ENCODE assay signal across 12 cellular contexts in genomic region chr2:3399829-3400228, GRCh38. TPM values are rescaled to one million over a fixed set of nuclear protein-coding genes. Genes with fewer than 3 reads are reported as not detected.
DNase-seq lines count a peak whose midpoint lies in the region; ATAC-seq and TF ChIP-seq lines count a peak whose summit lies in the region.
"Had no signal": no experiment of that assay in that cellular context is flagged by ENCODE, and none has a peak within 500 bp of the region (broad histone marks: within the 10 kb centered on the region; RNA-seq: fewer than 3 reads in every experiment).

No MANE protein-coding gene starts in this region.

- TF ChIP-seq CTCF in psoas muscle (IDR thresholded peaks at IDR 0.05) (no peak), smooth muscle cell (IDR thresholded peaks at IDR 0.05; ENCODE audit: borderline replicate concordance, insufficient read depth, poor library complexity, severe bottlenecking) (no peak), progenitor cell of endocrine pancreas (IDR thresholded peaks at IDR 0.05; ENCODE audit: unreplicated experiment) (no peak)

- no peaks in the 10 kb centered on the region for H3K27me3 Mint-ChIP-seq in progenitor cell of endocrine pancreas
- no peaks in the 10 kb centered on the region for H3K27me3 Mint-ChIP-seq in stimulated activated naive CD8-positive, alpha-beta T cell treated with anti-CD3 and anti-CD28 coated beads, Interleukin-15, amount 100 ng/mL, for 72 hours
- H3K27me3 Mint-ChIP-seq: naive B cell had no signal

- peak; percentile 75 for DNase-seq in G401 (ENCODE audit: low spot score)
- DNase-seq in cerebellar cortex (ENCODE audit: low spot score), result peak; percentile 68
- DNase-seq in iPS-NIHi7 (ENCODE audit: extremely low spot score), result peak; percentile 34
- DNase-seq in psoas muscle, result peak; percentile 50 to 82
- DNase-seq in mesendoderm, result no peak
- DNase-seq in smooth muscle cell (lab: John Stamatoyannopoulos, UW; ENCODE audit: unreplicated experiment), result no peak
- no peak for DNase-seq in progenitor cell of endocrine pancreas (ENCODE audit: low spot score, unreplicated experiment)
- DNase-seq in stimulated activated naive CD8-positive, alpha-beta T cell treated with anti-CD3 and anti-CD28 coated beads, Interleukin-15, amount 100 ng/mL, for 72 hours, result no peak
- DNase-seq: activated T-cell treated with anti-CD3 and anti-CD28 coated beads for 4 hours, naive B cell, NCI-H1048, NCI-H526 treated with DMSO at 0.1 percent for 48 hours had no signal

- H3K79me2 ChIP-seq in mesendoderm (ENCODE audit: control insufficient read depth, insufficient read depth, low read length) (no peaks in the 10 kb centered on the region), smooth muscle cell (ENCODE audit: low read depth) (peaks cover 14% of the 10 kb centered on the region)

- no peak overlapping the region for H2BK5ac ChIP-seq in mesendoderm (ENCODE audit: low read length)

- peaks cover 21% of the 10 kb centered on the region for H4K20me1 ChIP-seq in smooth muscle cell (ENCODE audit: low read depth)

- in situ Hi-C loops in G401 (cut with HindIII; ENCODE audit: low sequenced_read_pairs), result no loop called here

- H3K27me3 ChIP-seq in psoas muscle (ENCODE audit: insufficient read depth in 3 of 3, low read length in 2 of 3) (no peaks in the 10 kb centered on the region), mesendoderm (ENCODE audit: insufficient read depth, low read length, poor library complexity) (no peaks in the 10 kb centered on the region), smooth muscle cell (ENCODE audit: low read depth) (no peaks in the 10 kb centered on the region)

- no peak overlapping the region for H3K4me3 ChIP-seq in psoas muscle
- H3K4me3 ChIP-seq in mesendoderm (ENCODE audit: low read length), result no peak overlapping the region
- H3K4me3 ChIP-seq in smooth muscle cell, result no peak overlapping the region

- no peak overlapping the region for H3K27ac Mint-ChIP-seq in progenitor cell of endocrine pancreas
- no peak overlapping the region for H3K27ac Mint-ChIP-seq in stimulated activated naive CD8-positive, alpha-beta T cell treated with anti-CD3 and anti-CD28 coated beads, Interleukin-15, amount 100 ng/mL, for 72 hours

- H3K4me1 ChIP-seq in psoas muscle (peaks cover 7% of the 10 kb centered on the region), mesendoderm (ENCODE audit: control insufficient read depth, low read depth, low read length) (peaks cover 2% of the 10 kb centered on the region), smooth muscle cell (ENCODE audit: low read depth) (no peaks in the 10 kb centered on the region)

- no peak overlapping the region for H3K56ac ChIP-seq in mesendoderm (ENCODE audit: low read length)

- peak; percentile 88 to 98 (median 93) for ATAC-seq in psoas muscle
- no peak for ATAC-seq in stimulated activated naive CD8-positive, alpha-beta T cell treated with anti-CD3 and anti-CD28 coated beads, Interleukin-15, amount 100 ng/mL, for 72 hours

- peaks cover 0 to 34% of the 10 kb centered on the region in 2 donors for H3K36me3 ChIP-seq in psoas muscle (ENCODE audit: insufficient read depth in 1 of 2, low read depth in 1 of 2)
- peaks cover 2% of the 10 kb centered on the region for H3K36me3 ChIP-seq in mesendoderm (ENCODE audit: control insufficient read depth, insufficient read depth, low read length)
- peaks cover 17% of the 10 kb centered on the region for H3K36me3 ChIP-seq in smooth muscle cell (ENCODE audit: low read depth)

- no peaks in the 10 kb centered on the region for H3K4me1 Mint-ChIP-seq in progenitor cell of endocrine pancreas (ENCODE audit: low read depth)
- H3K4me1 Mint-ChIP-seq in stimulated activated naive CD8-positive, alpha-beta T cell treated with anti-CD3 and anti-CD28 coated beads, Interleukin-15, amount 100 ng/mL, for 72 hours, result peaks cover 16% of the 10 kb centered on the region

- H4K5ac ChIP-seq in mesendoderm (ENCODE audit: low read length), result no peak overlapping the region

- H3K4me2 ChIP-seq in mesendoderm (ENCODE audit: low read length) (no peak overlapping the region), smooth muscle cell (no peak overlapping the region)

- H2AK5ac ChIP-seq in mesendoderm (ENCODE audit: low read length), result no peak overlapping the region

- intact Hi-C loops in psoas muscle (cut with DNase I), result no loop called here

- H3K4me3 Mint-ChIP-seq in progenitor cell of endocrine pancreas (ENCODE audit: low read depth), result no peak overlapping the region
- no peak overlapping the region for H3K4me3 Mint-ChIP-seq in stimulated activated naive CD8-positive, alpha-beta T cell treated with anti-CD3 and anti-CD28 coated beads, Interleukin-15, amount 100 ng/mL, for 72 hours

- H2BK15ac ChIP-seq in mesendoderm (replicated peaks; ENCODE audit: low read depth), result no peak overlapping the region

- H3K27ac ChIP-seq in psoas muscle, result peak overlapping the region; percentile 12
- no peak overlapping the region for H3K27ac ChIP-seq in mesendoderm (ENCODE audit: low read depth, low read length)
- no peak overlapping the region for H3K27ac ChIP-seq in smooth muscle cell (ENCODE audit: low read depth)

- peaks cover 14% of the 10 kb centered on the region for H3K9me3 Mint-ChIP-seq in progenitor cell of endocrine pancreas (ENCODE audit: low read depth)
- H3K9me3 Mint-ChIP-seq in stimulated activated naive CD8-positive, alpha-beta T cell treated with anti-CD3 and anti-CD28 coated beads, Interleukin-15, amount 100 ng/mL, for 72 hours, result peaks cover 10 to 21% of the 10 kb centered on the region in 2 donors

- H3K36me3 Mint-ChIP-seq in progenitor cell of endocrine pancreas (ENCODE audit: insufficient read depth), result peaks cover 36% of the 10 kb centered on the region

- no peak overlapping the region for H3K9ac ChIP-seq in mesendoderm (ENCODE audit: low read length)
- no peak overlapping the region for H3K9ac ChIP-seq in smooth muscle cell (ENCODE audit: low read depth)

- peaks cover 8% of the 10 kb centered on the region for H3K79me1 ChIP-seq in mesendoderm (ENCODE audit: low read length)

- no peak overlapping the region for H2BK120ac ChIP-seq in mesendoderm (ENCODE audit: low read depth, low read length)

- H4K8ac ChIP-seq in mesendoderm (ENCODE audit: low read depth, low read length), result no peak overlapping the region

- H3K23ac ChIP-seq in mesendoderm (ENCODE audit: low read length), result no peak overlapping the region

- H3K4ac ChIP-seq in mesendoderm (ENCODE audit: low read depth, low read length), result no peak overlapping the region

- H3K9me3 ChIP-seq in psoas muscle (peaks cover 16% of the 10 kb centered on the region), smooth muscle cell (replicated peaks; ENCODE audit: low read depth) (peaks cover 12% of the 10 kb centered on the region)

- 10 to 19% (median 15%) methylated on average over 9 of the region's 9 CpGs for WGBS in psoas muscle, 3 donors
- no CpG with 5 or more reads among the region's 9 CpGs for WGBS in mesendoderm (ENCODE audit: extremely low coverage, insufficient coverage, low lambda C conversion rate)
- WGBS in smooth muscle cell (ENCODE audit: low lambda C conversion rate), result 91% methylated on average over 9 of the region's 9 CpGs

- no peak overlapping the region for H3K18ac ChIP-seq in mesendoderm (ENCODE audit: low read length)

- no peak overlapping the region for H2AFZ ChIP-seq in smooth muscle cell (ENCODE audit: low read depth)

- H3F3A ChIP-seq in smooth muscle cell (ENCODE audit: low read depth), result no peaks in the 10 kb centered on the region

RNA-seq across cellular contexts. Expression of gene TRAPPC12, which starts 20.3 kb away (rescaled TPM):
- 42.2 and 54.2 TPM in 2 replicates for total RNA-seq in G401 (2014; rRNA removed; shearing (Covaris generic))
- total RNA-seq in psoas muscle (10 to 100 TPM; 56.7 to 90.3 (median 66.9) TPM), smooth muscle cell (26.0 and 60.5 TPM in 2 replicates), progenitor cell of endocrine pancreas (112 and 121 TPM in 2 replicates)
- polyA plus RNA-seq in psoas muscle (10 to 100 TPM; 28.7 to 50.9 (median 34.2) TPM), smooth muscle cell (49.0 and 55.4 TPM in 2 replicates)
- polyA plus RNA-seq in mesendoderm (2013, experiment 1 of 2), result 38.6 TPM
- polyA plus RNA-seq in mesendoderm (2013, experiment 2 of 2), result 40.7 TPM

RNA-seq across cellular contexts. Expression of gene EIPR1, which starts 22.2 kb away (rescaled TPM):
- total RNA-seq in G401 (2014; rRNA removed; shearing (Covaris generic)), result 54.5 and 69.5 TPM in 2 replicates
- 10 to 100 TPM in 3 of 4 donors, 1 to 10 TPM in 1; 9.7 to 18.7 (median 12.3) TPM for total RNA-seq in psoas muscle
- polyA plus RNA-seq in psoas muscle, result 10 to 100 TPM; 11.5 to 42.1 (median 28.1) TPM
- polyA plus RNA-seq in mesendoderm (2013, experiment 1 of 2), result 14.6 TPM
- polyA plus RNA-seq in mesendoderm (2013, experiment 2 of 2), result 16.5 TPM
- 23.1 and 33.8 TPM in 2 replicates for total RNA-seq in smooth muscle cell
- polyA plus RNA-seq in smooth muscle cell, result 18.5 and 25.0 TPM in 2 replicates
- 32.0 and 36.2 TPM in 2 replicates for total RNA-seq in progenitor cell of endocrine pancreas

Comparison
In these comparisons a context has a peak if more than half of its experiments do, and no peak if none do; other contexts are left out.
1. DNase-seq: peak in G401 (single experiment), cerebellar cortex (single experiment), iPS-NIHi7 (single experiment) and psoas muscle (2 of 2); none in mesendoderm (single experiment), smooth muscle cell (single experiment), progenitor cell of endocrine pancreas (single experiment) and stimulated activated naive CD8-positive, alpha-beta T cell treated with anti-CD3 and anti-CD28 coated beads, Interleukin-15, amount 100 ng/mL, for 72 hours (0 of 2).